6 cellular contexts compared by ENCODE assay signal in the genomic region with DNA sequence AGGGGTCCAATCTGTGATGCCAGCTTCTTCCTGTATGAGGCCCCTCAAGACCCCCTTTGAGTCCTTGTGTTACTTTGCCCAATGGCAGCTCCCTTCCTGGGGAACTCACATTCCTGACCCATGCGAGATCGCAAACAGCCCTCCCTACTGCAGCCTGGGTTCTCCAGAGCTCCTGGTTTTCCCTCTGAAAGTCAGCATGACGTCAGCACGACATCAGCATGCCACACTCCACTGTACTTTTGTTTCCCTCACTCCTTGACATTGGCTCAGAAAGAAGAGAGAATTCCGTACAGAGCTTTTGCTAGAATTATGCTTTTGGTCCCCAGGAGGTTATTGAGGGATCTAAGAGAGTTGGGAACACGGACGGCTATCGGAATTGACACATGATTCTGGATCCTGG.
"Had no signal": no experiment of that assay in that cellular context is flagged by ENCODE, and none has a peak within 500 bp of the region (broad histone marks: within the 10 kb centered on the region; RNA-seq: fewer than 3 reads in every experiment).

No MANE protein-coding gene starts in this region.

- H3K4me1 Mint-ChIP-seq: IgD-negative memory B cell had no signal

- H3K27me3 Mint-ChIP-seq: IgD-negative memory B cell had no signal

- H3K4me3 ChIP-seq: K562 had no signal

- ATAC-seq: K562 had no signal

- DNase-seq: IMR-90, KBM-7 had no signal

- H3K27ac Mint-ChIP-seq: IgD-negative memory B cell had no signal

- H3K36me3 Mint-ChIP-seq: IgD-negative memory B cell had no signal

- FAIRE-seq: HTR-8/SVneo, K562 had no signal

- H3K27ac ChIP-seq: HL-60 had no signal

- H3K4me3 Mint-ChIP-seq: IgD-negative memory B cell had no signal
